In genomic region chr1:212581034-212581433, GRCh38 we compare ENCODE assay signal across 36 cellular contexts. TPM values are rescaled to one million over a fixed set of nuclear protein-coding genes. Genes with fewer than 3 reads are reported as not detected.
DNase-seq lines count a peak whose midpoint lies in the region; ATAC-seq, FAIRE-seq and TF ChIP-seq lines count a peak whose summit lies in the region.
"Had no signal": no experiment of that assay in that cellular context is flagged by ENCODE, and none has a peak within 500 bp of the region (broad histone marks: within the 10 kb centered on the region; RNA-seq: fewer than 3 reads in every experiment).

No MANE protein-coding gene starts in this region.

- H3K23ac ChIP-seq in trophoblast cell (ENCODE audit: low read length) = no peak overlapping the region

- no peaks in the 10 kb centered on the region for H4K20me1 ChIP-seq in K562 (replicated peaks; ENCODE audit: control insufficient read depth, insufficient read depth, low read length)
- H4K20me1 ChIP-seq: BLaER1; BLaER1 treated with 17β-estradiol and CSF1 and Interleukin-3, amounts not matched to agents 10 nM and 100 nM had no signal

- no peak overlapping the region for H3K4me3 ChIP-seq in K562
- no peak overlapping the region for H3K4me3 ChIP-seq in esophagus muscularis mucosa
- H3K4me3 ChIP-seq in trophoblast cell (ENCODE audit: low read depth, low read length) = no peak overlapping the region
- H3K4me3 ChIP-seq: BLaER1; BLaER1 treated with 17β-estradiol and CSF1 and Interleukin-3, amounts not matched to agents 10 nM and 100 nM had no signal

- H3K4me2 ChIP-seq in K562 (ENCODE audit: insufficient read depth, low read length) (no peak overlapping the region), trophoblast cell (ENCODE audit: low read length) (no peak overlapping the region)
- H3K4me2 ChIP-seq: BLaER1; BLaER1 treated with 17β-estradiol and CSF1 and Interleukin-3, amounts not matched to agents 10 nM and 100 nM had no signal

- peaks cover 4% of the 10 kb centered on the region for H3K4me1 Mint-ChIP-seq in activated CD4-positive, alpha-beta T cell treated with anti-CD3 and anti-CD28 coated beads, Interleukin-2, amount 10 ng/mL, durations not matched to agents 24 days and 14 days
- H3K4me1 Mint-ChIP-seq in activated CD4-positive, alpha-beta T cell treated with anti-CD3 and anti-CD28 coated beads for 36 hours = no peaks in the 10 kb centered on the region
- H3K4me1 Mint-ChIP-seq: B cell; CD4-positive, alpha-beta memory T cell; CD4-positive, CD25-positive, alpha-beta regulatory T cell; CD8-positive, alpha-beta memory T cell had no signal

- H3K9ac ChIP-seq in K562 (ENCODE audit: insufficient read depth in 1 of 2, low read depth in 2 of 2, low read length in 2 of 2) (no peak overlapping the region), trophoblast cell (ENCODE audit: low read length) (peak overlapping the region; percentile 33)
- H3K9ac ChIP-seq: BLaER1; BLaER1 treated with 17β-estradiol and CSF1 and Interleukin-3, amounts not matched to agents 10 nM and 100 nM had no signal

- no peak overlapping the region for H3K18ac ChIP-seq in trophoblast cell (ENCODE audit: low read length)

- CTCF ChIA-PET in activated CD4-positive, alpha-beta T cell treated with anti-CD3 and anti-CD28 coated beads for 36 hours (lab: Charles Lee) = no interaction called here
- CTCF ChIA-PET in K562 (lab: Yijun Ruan, JAX; ENCODE audit: low intra/inter-chr PET ratio) = no interaction called here

- intact Hi-C loops in activated CD4-positive, alpha-beta T cell treated with anti-CD3 and anti-CD28 coated beads, Interleukin-2, amount 10 ng/mL, durations not matched to agents 24 days and 14 days (cut with micrococcal nuclease) = no loop called here
- intact Hi-C loops in activated CD4-positive, alpha-beta T cell treated with anti-CD3 and anti-CD28 coated beads for 36 hours (cut with DNase I, micrococcal nuclease) = no loop called here
- intact Hi-C loops in K562 (cut with micrococcal nuclease) (no loop called here), esophagus muscularis mucosa (cut with DNase I) (no loop called here)

- no peak overlapping the region for H3K4me3 Mint-ChIP-seq in activated CD4-positive, alpha-beta T cell treated with anti-CD3 and anti-CD28 coated beads, Interleukin-2, amount 10 ng/mL, durations not matched to agents 24 days and 14 days
- H3K4me3 Mint-ChIP-seq in activated CD4-positive, alpha-beta T cell treated with anti-CD3 and anti-CD28 coated beads for 36 hours = no peak overlapping the region
- H3K4me3 Mint-ChIP-seq: B cell; CD14-positive monocyte; CD4-positive, alpha-beta memory T cell; CD4-positive, alpha-beta T cell; CD4-positive, CD25-positive, alpha-beta regulatory T cell; CD8-positive, alpha-beta memory T cell; CD8-positive, alpha-beta T cell had no signal

- no peak overlapping the region for H3K4ac ChIP-seq in trophoblast cell (ENCODE audit: low read depth, low read length)

- no peak for TF ChIP-seq POLR2A in K562 (conservative IDR thresholded peaks at IDR 0.05)
- TF ChIP-seq POLR2A in esophagus muscularis mucosa (IDR thresholded peaks at IDR 0.05; ENCODE audit: low read depth) = no peak

- no peak overlapping the region for H4K91ac ChIP-seq in trophoblast cell (ENCODE audit: low read depth, low read length)

- peak; percentile 51 for DNase-seq in activated CD4-positive, alpha-beta T cell treated with anti-CD3 and anti-CD28 coated beads, Interleukin-2, amount 10 ng/mL, durations not matched to agents 24 days and 14 days
- no peak for DNase-seq in activated CD4-positive, alpha-beta T cell treated with anti-CD3 and anti-CD28 coated beads for 36 hours
- DNase-seq in K562 (ENCODE audit: extremely low read depth in 1 of 4, low spot score in 3 of 4) (no peak), esophagus muscularis mucosa (ENCODE audit: extremely low spot score) (peak; percentile 37), trophoblast cell (peak in 1 of 2 donors; percentile 37), RCC 7860 (ENCODE audit: low spot score) (no peak), activated gamma-delta T cell (lab: John Stamatoyannopoulos, UW) (no peak)
- DNase-seq: 8988T; ACHN; AML-193; BE2C; C1 segment of cervical spinal cord; Caco-2; Calu3; CD4-positive, alpha-beta memory T cell; CD4-positive, alpha-beta T cell; CD4-positive, CD25-positive, alpha-beta regulatory T cell; CD8-positive, alpha-beta memory T cell; CD8-positive, alpha-beta T cell; COR-L47; DMS 273 treated with DMSO at 0.1 percent for 48 hours; DMS153; DMS53; DMS79; DMS79 treated with DMSO at 0.1 percent for 48 hours; DND-41; EL had no signal

- no peak overlapping the region for H3K14ac ChIP-seq in trophoblast cell (ENCODE audit: low read length)

- 35% methylated on average over 8 of the region's 8 CpGs for WGBS in K562 (ENCODE audit: insufficient coverage, low coverage, missing lambda C conversion rate)
- 95% methylated on average over 8 of the region's 8 CpGs for WGBS in esophagus muscularis mucosa
- no CpG with 5 or more reads among the region's 8 CpGs for WGBS in trophoblast cell (ENCODE audit: extremely low coverage, insufficient coverage, insufficient read length)

- H3K79me1 ChIP-seq in trophoblast cell (ENCODE audit: low read length) = peaks cover 5% of the 10 kb centered on the region

- H3K9me3 ChIP-seq in K562 (replicated peaks; ENCODE audit: control insufficient read depth, insufficient read depth, low read depth, low read length) (no peaks in the 10 kb centered on the region), esophagus muscularis mucosa (no peaks in the 10 kb centered on the region), trophoblast cell (ENCODE audit: insufficient read depth, low read depth, low read length) (no peaks in the 10 kb centered on the region)
- H3K9me3 ChIP-seq: A549; BE2C; BLaER1; BLaER1 treated with 17β-estradiol and CSF1 and Interleukin-3, amounts not matched to agents 10 nM and 100 nM; Caco-2 had no signal

- H3K4me1 ChIP-seq in K562 (replicated peaks in 1 of 2; ENCODE audit: control insufficient read depth in 2 of 2, insufficient read depth in 2 of 2, low read length in 2 of 2) (no peaks in the 10 kb centered on the region), esophagus muscularis mucosa (no peaks in the 10 kb centered on the region), trophoblast cell (ENCODE audit: control insufficient read depth in 1 of 2, insufficient read depth in 2 of 2, low read length in 2 of 2) (peaks cover 6 to 7% of the 10 kb centered on the region in 2 experiments)
- H3K4me1 ChIP-seq: BE2C, BLaER1, Caco-2 had no signal

- peaks cover 28% of the 10 kb centered on the region for H3K27me3 Mint-ChIP-seq in activated CD4-positive, alpha-beta T cell treated with anti-CD3 and anti-CD28 coated beads, Interleukin-2, amount 10 ng/mL, durations not matched to agents 24 days and 14 days
- H3K27me3 Mint-ChIP-seq in activated CD4-positive, alpha-beta T cell treated with anti-CD3 and anti-CD28 coated beads for 36 hours = peaks cover 17% of the 10 kb centered on the region

- no peaks in the 10 kb centered on the region for H3K36me3 Mint-ChIP-seq in activated CD4-positive, alpha-beta T cell treated with anti-CD3 and anti-CD28 coated beads, Interleukin-2, amount 10 ng/mL, durations not matched to agents 24 days and 14 days (ENCODE audit: low read depth)
- no peaks in the 10 kb centered on the region for H3K36me3 Mint-ChIP-seq in activated CD4-positive, alpha-beta T cell treated with anti-CD3 and anti-CD28 coated beads for 36 hours (ENCODE audit: low read depth)
- H3K36me3 Mint-ChIP-seq: CD4-positive, alpha-beta memory T cell; CD4-positive, CD25-positive, alpha-beta regulatory T cell; CD8-positive, alpha-beta T cell had no signal

- BruUV-seq in K562 (replicated peaks; lab: Mats Ljungman, UMichigan) = no TSS peak

- no peak overlapping the region for H4K8ac ChIP-seq in trophoblast cell (ENCODE audit: low read depth, low read length)

- H3K9me3 Mint-ChIP-seq in activated CD4-positive, alpha-beta T cell treated with anti-CD3 and anti-CD28 coated beads, Interleukin-2, amount 10 ng/mL, durations not matched to agents 24 days and 14 days = no peaks in the 10 kb centered on the region
- no peaks in the 10 kb centered on the region for H3K9me3 Mint-ChIP-seq in activated CD4-positive, alpha-beta T cell treated with anti-CD3 and anti-CD28 coated beads for 36 hours (ENCODE audit: low read depth)
- H3K9me3 Mint-ChIP-seq: CD4-positive, alpha-beta memory T cell; CD4-positive, alpha-beta T cell; CD4-positive, CD25-positive, alpha-beta regulatory T cell; CD8-positive, alpha-beta memory T cell; CD8-positive, alpha-beta T cell had no signal

- no peak for TF ChIP-seq RAD21 in K562 (CRISPR knock-in tag; conservative IDR thresholded peaks at IDR 0.05 in 1 of 2, IDR thresholded peaks at IDR 0.05 in 1 of 2)

- no peak for ATAC-seq in activated CD4-positive, alpha-beta T cell treated with anti-CD3 and anti-CD28 coated beads for 36 hours
- ATAC-seq in K562 (peak; percentile 28; the same call in 1 of the 3 replicates), HG02938 (IDR thresholded peaks at IDR 0.05; ENCODE audit: unreplicated experiment) (no peak)
- ATAC-seq: CD8-positive, alpha-beta T cell had no signal

- in situ Hi-C loops in K562 (cut with MboI) = no loop called here

- no peak for TF ChIP-seq EP300 in K562 (IDR thresholded peaks at IDR 0.05; ENCODE audit: low read length)
- TF ChIP-seq EP300 in esophagus muscularis mucosa (IDR thresholded peaks at IDR 0.05) = no peak

- H2AFZ ChIP-seq in K562 (ENCODE audit: low read depth, low read length) = no peak overlapping the region
- H2AFZ ChIP-seq in trophoblast cell (ENCODE audit: insufficient read depth, low read length, poor library complexity) = no peak overlapping the region

- H3K79me2 ChIP-seq in K562 (ENCODE audit: control insufficient read depth, insufficient read depth, low read length) (no peaks in the 10 kb centered on the region), trophoblast cell (ENCODE audit: control insufficient read depth, insufficient read depth, low read length, poor library complexity) (no peaks in the 10 kb centered on the region)

- no peak overlapping the region for H2BK5ac ChIP-seq in trophoblast cell (ENCODE audit: low read depth, low read length, poor library complexity)

- no peak overlapping the region for H2BK120ac ChIP-seq in trophoblast cell (ENCODE audit: insufficient read depth, low read length, poor library complexity)

- no peak for TF ChIP-seq CTCF in K562 (IDR thresholded peaks at IDR 0.05 in 2 of 3, conservative IDR thresholded peaks at IDR 0.05 in 1 of 3; ENCODE audit: insufficient read depth in 2 of 3, low read depth in 1 of 3, low read length in 3 of 3)
- TF ChIP-seq CTCF in esophagus muscularis mucosa (IDR thresholded peaks at IDR 0.05) = no peak

- no peaks in the 10 kb centered on the region for H3K36me3 ChIP-seq in K562 (ENCODE audit: control insufficient read depth, insufficient read depth, low read length)
- H3K36me3 ChIP-seq in esophagus muscularis mucosa = no peaks in the 10 kb centered on the region
- no peaks in the 10 kb centered on the region for H3K36me3 ChIP-seq in trophoblast cell (ENCODE audit: control insufficient read depth in 1 of 2, insufficient read depth in 2 of 2, low read length in 2 of 2)
- H3K36me3 ChIP-seq: BE2C; BLaER1; BLaER1 treated with 17β-estradiol and CSF1 and Interleukin-3, amounts not matched to agents 10 nM and 100 nM had no signal

- H4K12ac ChIP-seq in trophoblast cell (ENCODE audit: low read depth, low read length) = no peak overlapping the region

- H3K27me3 ChIP-seq in K562 (ENCODE audit: control insufficient read depth in 2 of 2, insufficient read depth in 2 of 2, low read length in 2 of 2) = peaks cover 41 to 45% of the 10 kb centered on the region in 2 experiments; a peak in 4 of 5 replicates
- peaks cover 0 to 7% (median 0%) of the 10 kb centered on the region in 4 donors for H3K27me3 ChIP-seq in esophagus muscularis mucosa
- no peaks in the 10 kb centered on the region for H3K27me3 ChIP-seq in trophoblast cell (ENCODE audit: insufficient read depth, low read length)
- H3K27me3 ChIP-seq: BE2C; BLaER1; BLaER1 treated with 17β-estradiol and CSF1 and Interleukin-3, amounts not matched to agents 10 nM and 100 nM had no signal

- H3K27ac ChIP-seq in K562 (ENCODE audit: extremely low read depth, low read depth, low read length) (no peak overlapping the region), esophagus muscularis mucosa (replicated peaks in 1 of 4) (no peak overlapping the region), trophoblast cell (ENCODE audit: low read depth, low read length) (no peak overlapping the region)
- H3K27ac ChIP-seq: 22Rv1; BLaER1; BLaER1 treated with 17β-estradiol and CSF1 and Interleukin-3, amounts not matched to agents 10 nM and 100 nM; C4-2B had no signal

- FAIRE-seq in K562 (lab: Jason Lieb, UNC) = no peak
- FAIRE-seq in RCC 7860 (lab: Jason Lieb, UNC) = no peak
- FAIRE-seq: A204.1, A549 had no signal

- no peak overlapping the region for H2AK5ac ChIP-seq in trophoblast cell (ENCODE audit: low read length)

- POLR2A ChIA-PET in activated CD4-positive, alpha-beta T cell treated with anti-CD3 and anti-CD28 coated beads for 36 hours (lab: Charles Lee) = no interaction called here
- POLR2A ChIA-PET in K562 (lab: Yijun Ruan, JAX) = interaction anchor here (1.1 kb wide), 1 partner anchor 9 kb away, joined by 3 read pairs; no protein-coding TSS in a partner anchor

- H2BK12ac ChIP-seq in trophoblast cell (ENCODE audit: low read length) = no peak overlapping the region

- H3K9me1 ChIP-seq in K562 (ENCODE audit: control insufficient read depth, insufficient read depth, low read length) = no peaks in the 10 kb centered on the region

- no peak overlapping the region for H3K27ac Mint-ChIP-seq in activated CD4-positive, alpha-beta T cell treated with anti-CD3 and anti-CD28 coated beads, Interleukin-2, amount 10 ng/mL, durations not matched to agents 24 days and 14 days
- no peak overlapping the region for H3K27ac Mint-ChIP-seq in activated CD4-positive, alpha-beta T cell treated with anti-CD3 and anti-CD28 coated beads for 36 hours
- H3K27ac Mint-ChIP-seq: B cell; CD4-positive, alpha-beta memory T cell; CD4-positive, alpha-beta T cell; CD4-positive, CD25-positive, alpha-beta regulatory T cell; CD8-positive, alpha-beta memory T cell; CD8-positive, alpha-beta T cell had no signal

RNA-seq across cellular contexts. Expression of gene ATF3, which starts 27.5 kb away (rescaled TPM):
- total RNA-seq in activated CD4-positive, alpha-beta T cell treated with anti-CD3 and anti-CD28 coated beads, Interleukin-2, amount 10 ng/mL, durations not matched to agents 24 days and 14 days = 21.2 and 29.5 TPM in 2 replicates
- 10 to 100 TPM; 40.3 to 44.9 TPM for total RNA-seq in activated CD4-positive, alpha-beta T cell treated with anti-CD3 and anti-CD28 coated beads for 36 hours
- 31.4 and 31.5 TPM in 2 replicates for total RNA-seq in K562 (2011; cell fraction: chromatin; rRNA removed; ENCODE audit: low replicate concordance)
- 21.5 and 24.3 TPM in 2 replicates for total RNA-seq in K562 (2011; cell fraction: nucleolus; rRNA removed)
- total RNA-seq in K562 (2011; cell fraction: nucleoplasm; rRNA removed) = 32.1 and 39.3 TPM in 2 replicates
- 17.2 and 19.8 TPM in 2 replicates for total RNA-seq in K562 (2014; rRNA removed)
- 25.9 and 32.7 TPM in 2 replicates for total RNA-seq in K562 (2014; rRNA removed; fragmentation: Illumina TruSeq; extraction: Trizol)
- total RNA-seq in K562 (2015; rRNA removed; fragmentation: Illumina TruSeq; extraction: Trizol) = 2.9 and 3.5 TPM in 2 replicates
- 21.8 and 27.6 TPM in 2 replicates for total RNA-seq in K562 (2021)
- 12.0 and 13.2 TPM in 2 replicates for polyA plus RNA-seq in K562 (2011; rRNA removed)
- polyA plus RNA-seq in K562 (2011; cell fraction: cytosol; rRNA removed) = 5.6 and 9.8 TPM in 2 replicates
- 15.2 and 16.0 TPM in 2 replicates for polyA plus RNA-seq in K562 (2011; cell fraction: nucleus; rRNA removed)
- polyA plus RNA-seq in K562 (2012) = 10.8 and 39.2 TPM in 2 replicates
- 27.6 and 32.0 TPM in 2 replicates for polyA plus RNA-seq in K562 (2014; fragmentation: Illumina TruSeq; extraction: Trizol)
- polyA plus RNA-seq in K562 (2014; fragmentation: Nextera tagmentation; extraction: Ambion mirVana) = 1 to 10 TPM; 6.1 to 6.8 TPM
- polyA plus RNA-seq in K562 (2014; rRNA removed) = 26.2 and 28.2 TPM in 2 replicates
- polyA minus RNA-seq in K562 (2011; rRNA and poly(A)+ RNA removed) = 12.2 and 14.3 TPM in 2 replicates
- 4.9 and 7.1 TPM in 2 replicates for polyA minus RNA-seq in K562 (2011; cell fraction: cytosol; rRNA and poly(A)+ RNA removed)
- 14.4 and 22.3 TPM in 2 replicates for polyA minus RNA-seq in K562 (2011; cell fraction: nucleus; rRNA and poly(A)+ RNA removed)
- total RNA-seq in esophagus muscularis mucosa = 10 to 100 TPM in 1 of 4 donors, 1 to 10 TPM in 3; 2.9 to 29.7 (median 3.7) TPM
- 120 and 125 TPM in 2 replicates for polyA plus RNA-seq in trophoblast cell (2013)
- polyA plus RNA-seq: CD8-positive, alpha-beta memory T cell had no signal

Comparison
In these comparisons a context has a peak if more than half of its experiments do, and no peak if none do; other contexts are left out.
1. DNase-seq: peak in activated CD4-positive, alpha-beta T cell treated with anti-CD3 and anti-CD28 coated beads, Interleukin-2, amount 10 ng/mL, durations not matched to agents 24 days and 14 days (single experiment) and esophagus muscularis mucosa (single experiment); none in activated CD4-positive, alpha-beta T cell treated with anti-CD3 and anti-CD28 coated beads for 36 hours (single experiment), K562 (0 of 4), RCC 7860 (single experiment) and activated gamma-delta T cell (single experiment).